In the genomic region with DNA sequence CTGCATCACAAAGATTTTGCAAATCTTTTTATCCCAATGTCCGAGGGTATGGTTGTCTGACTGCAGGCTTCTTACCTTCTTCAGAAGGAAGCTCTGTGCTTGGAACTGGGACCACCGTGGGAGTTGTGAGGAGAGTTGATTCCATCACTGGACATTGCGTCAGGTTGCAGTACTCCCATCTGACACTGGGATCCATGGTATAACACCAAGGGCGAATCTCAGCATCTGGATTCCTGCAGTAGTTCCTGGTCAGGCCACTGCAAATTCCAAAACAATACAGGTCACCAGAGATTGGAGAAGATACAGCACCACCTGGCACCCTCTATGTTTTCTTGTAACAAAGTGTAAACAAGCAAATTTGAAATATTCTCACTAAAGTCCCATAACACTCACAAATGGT, we compare ENCODE assay signal across 33 cellular contexts.
"Had no signal": no experiment of that assay in that cellular context is flagged by ENCODE, and none has a peak within 500 bp of the region (broad histone marks: within the 10 kb centered on the region; RNA-seq: fewer than 3 reads in every experiment).

No MANE protein-coding gene starts in this region.

- H3K27me3 ChIP-seq: adrenal gland, ascending aorta, body of pancreas, brain microvascular endothelial cell, breast epithelium, cardiac muscle cell had no signal

- H3K4me3 ChIP-seq: adrenal gland, ascending aorta, body of pancreas, breast epithelium, cardiac muscle cell had no signal

- H3K4me1 ChIP-seq: adrenal gland, ascending aorta, body of pancreas, breast epithelium had no signal

- FAIRE-seq: astrocyte, bronchial epithelial cell had no signal

- H3K9me3 ChIP-seq: adrenal gland, ascending aorta, body of pancreas had no signal

- DNase-seq: activated effector memory CD4-positive, alpha-beta T cell treated with anti-CD3 and anti-CD28 coated beads, Interleukin-2, amount 50 U/mL, for 16 hours; activated effector memory CD4-positive, alpha-beta T cell treated with Interleukin-2 at 50 U/mL for 16 hours; activated gamma-delta T cell; activated gamma-delta T cell treated with Interleukin-2 at 50 U/mL for 16 hours; activated naive CD4-positive, alpha-beta T cell; activated naive CD4-positive, alpha-beta T cell treated with anti-CD3 and anti-CD28 coated beads for 36 hours; activated naive CD4-positive, alpha-beta T cell treated with anti-CD3 and anti-CD28 coated beads, Interleukin-2, amount 10 ng/mL, durations not matched to agents 7 days and 5 days; activated naive CD4-positive, alpha-beta T cell treated with anti-CD3 and anti-CD28 coated beads, Interleukin-2, amount 50 U/mL, for 16 hours; activated naive CD4-positive, alpha-beta T cell treated with Interleukin-2 at 50 U/mL for 16 hours; activated naive CD8-positive, alpha-beta T cell treated with anti-CD3 and anti-CD28 coated beads for 36 hours; activated naive CD8-positive, alpha-beta T cell treated with anti-CD3 and anti-CD28 coated beads, Interleukin-2, amount 10 ng/mL, durations not matched to agents 7 days and 5 days; activated naive CD8-positive, alpha-beta T cell treated with anti-CD3 and anti-CD28 coated beads, Interleukin-2, amount 50 U/mL, for 24 hours; activated T-cell treated with anti-CD3 and anti-CD28 coated beads, Interleukin-2, amount 50 U/mL, for 1 hour; activated T-cell treated with anti-CD3 and anti-CD28 coated beads, Interleukin-2, amount 50 U/mL, for 24 hours; activated T-cell treated with anti-CD3 and anti-CD28 coated beads, Interleukin-2, amount 50 U/mL, for 4 hours; activated T-cell treated with anti-CD3 and anti-CD28 coated beads, Interleukin-2, amount 50 U/mL, for 48 hours; activated T-cell treated with anti-CD3 and anti-CD28 coated beads, Interleukin-2, amount 50 U/mL, for 72 hours; adrenal gland; amniotic stem cell; anterior cingulate cortex; aorta; body of pancreas; brain microvascular endothelial cell; caudate nucleus; central memory CD4-positive, alpha-beta T cell; cerebellar nuclear complex had no signal

- H3K36me3 ChIP-seq: adrenal gland, ascending aorta, brain microvascular endothelial cell, breast epithelium, cardiac muscle cell had no signal

- H3K27ac ChIP-seq: adrenal gland, ascending aorta, body of pancreas, brain microvascular endothelial cell, breast epithelium, cardiac muscle cell had no signal

- ATAC-seq: activated naive CD4-positive, alpha-beta T cell treated with anti-CD3 and anti-CD28 coated beads, Interleukin-2, amount 50 U/mL, for 72 hours; activated naive CD8-positive, alpha-beta T cell treated with anti-CD3 and anti-CD28 coated beads, Interleukin-2, amount 50 U/mL, for 24 hours; activated T-cell treated with anti-CD3 and anti-CD28 coated beads, Interleukin-2, amount 50 U/mL, for 4 hours; activated T-cell treated with anti-CD3 and anti-CD28 coated beads, Interleukin-2, amount 50 U/mL, for 72 hours; activated T-helper 17 cell treated with anti-CD3 and anti-CD28 coated beads, Interleukin-2, amount 50 U/mL, for 72 hours; body of pancreas had no signal
